In the genomic region with DNA sequence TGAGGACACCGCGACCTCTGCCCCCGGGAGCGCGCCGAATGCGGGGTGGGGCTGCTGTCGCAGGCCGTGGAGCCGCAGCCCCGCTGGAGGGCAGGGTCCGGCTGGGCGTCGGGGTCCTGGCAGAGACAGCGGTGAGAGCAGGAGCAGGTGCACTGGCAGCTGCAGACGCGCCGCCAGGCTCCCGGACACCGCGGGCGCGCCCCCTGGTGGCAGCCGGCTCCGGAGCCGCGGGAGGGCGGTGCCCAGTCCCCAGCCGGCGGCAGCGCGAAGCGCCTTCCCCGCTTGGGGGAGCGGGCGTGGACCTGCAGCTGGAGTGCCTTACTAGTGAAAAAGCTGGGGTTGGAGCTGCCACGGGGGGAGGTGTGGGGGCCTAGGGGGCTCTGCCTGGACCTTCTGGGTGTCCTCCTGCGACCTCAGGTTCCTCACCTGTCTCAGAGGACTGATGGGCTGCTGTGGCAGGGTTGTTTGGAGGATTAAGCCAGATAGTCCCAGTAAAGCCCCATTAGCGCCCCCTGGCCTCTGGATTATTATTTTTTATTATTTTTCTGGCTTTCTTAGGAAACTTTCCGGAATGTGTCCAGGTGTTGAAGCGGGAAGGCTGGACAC, we compare ENCODE assay signal across 1 cellular context.
TF ChIP-seq lines count a peak whose summit lies in the region.
"Not testable (repeated sequence)": the region's sequence is repeated elsewhere in the genome, so short reads cannot be mapped to it uniquely, and the experiment has no call there.

No MANE protein-coding gene starts in this region.

TF ChIP-seq in HepG2, 621 proteins besides CTCF, POLR2A, EP300 and RAD21 (continued from another document):
- TF ChIP-seq SIN3A (IDR thresholded peaks at IDR 0.05; ENCODE audit: borderline replicate concordance, low read depth, low read length) (0 out of 2 replicates have a peak, but pooled peaks have one; percentile 26), MAZ (CRISPR knock-in tag; IDR thresholded peaks at IDR 0.05; ENCODE audit: low read depth) (0 out of 2 replicates have a peak, but pooled peaks have one; percentile 35), ZSCAN21 (CRISPR knock-in tag; IDR thresholded peaks at IDR 0.05; ENCODE audit: borderline replicate concordance) (peak; percentile 61; the same call in 1 of the 2 replicates), SOX13 (CRISPR knock-in tag; conservative IDR thresholded peaks at IDR 0.05 in 1 of 2, IDR thresholded peaks at IDR 0.05 in 1 of 2) (0 out of 4 replicates have a peak, but pooled peaks of 1 of the 2 experiments have one; percentile 14), ZNF563 (CRISPR knock-in tag; IDR thresholded peaks at IDR 0.05) (peak; percentile 36; the same call in 1 of the 2 replicates), ZNF558 (CRISPR knock-in tag; IDR thresholded peaks at IDR 0.05; ENCODE audit: borderline replicate concordance) (peak; percentile 56; the same call in 1 of the 2 replicates), STAG1 (CRISPR knock-in tag; IDR thresholded peaks at IDR 0.05) (peak; percentile 70), THAP11 (CRISPR knock-in tag; IDR thresholded peaks at IDR 0.05) (0 out of 2 replicates have a peak, but pooled peaks have one; percentile 19), ZNF431 (CRISPR knock-in tag; IDR thresholded peaks at IDR 0.05; ENCODE audit: borderline replicate concordance, low read depth) (0 out of 2 replicates have a peak, but pooled peaks have one; percentile 41), PHF21A (CRISPR knock-in tag; IDR thresholded peaks at IDR 0.05) (peak; percentile 50; the same call in 1 of the 2 replicates), CCDC6 (CRISPR knock-in tag; IDR thresholded peaks at IDR 0.05) (peak; percentile 53; the same call in 1 of the 2 replicates), ESRRA (CRISPR knock-in tag; IDR thresholded peaks at IDR 0.05; ENCODE audit: low read depth) (peak; percentile 66; the same call in 1 of the 2 replicates)
- TF ChIP-seq, protein P1, sequence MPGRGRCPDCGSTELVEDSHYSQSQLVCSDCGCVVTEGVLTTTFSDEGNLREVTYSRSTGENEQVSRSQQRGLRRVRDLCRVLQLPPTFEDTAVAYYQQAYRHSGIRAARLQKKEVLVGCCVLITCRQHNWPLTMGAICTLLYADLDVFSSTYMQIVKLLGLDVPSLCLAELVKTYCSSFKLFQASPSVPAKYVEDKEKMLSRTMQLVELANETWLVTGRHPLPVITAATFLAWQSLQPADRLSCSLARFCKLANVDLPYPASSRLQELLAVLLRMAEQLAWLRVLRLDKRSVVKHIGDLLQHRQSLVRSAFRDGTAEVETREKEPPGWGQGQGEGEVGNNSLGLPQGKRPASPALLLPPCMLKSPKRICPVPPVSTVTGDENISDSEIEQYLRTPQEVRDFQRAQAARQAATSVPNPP (CRISPR knock-in tag; IDR thresholded peaks at IDR 0.05): 0 out of 2 replicates have a peak, but pooled peaks have one; percentile 48
- TF ChIP-seq MAZ (IDR thresholded peaks at IDR 0.05; ENCODE audit: borderline replicate concordance, low read depth, low read length); SOX13 (IDR thresholded peaks at IDR 0.05): not testable (repeated sequence)
- TF ChIP-seq, protein P2, sequence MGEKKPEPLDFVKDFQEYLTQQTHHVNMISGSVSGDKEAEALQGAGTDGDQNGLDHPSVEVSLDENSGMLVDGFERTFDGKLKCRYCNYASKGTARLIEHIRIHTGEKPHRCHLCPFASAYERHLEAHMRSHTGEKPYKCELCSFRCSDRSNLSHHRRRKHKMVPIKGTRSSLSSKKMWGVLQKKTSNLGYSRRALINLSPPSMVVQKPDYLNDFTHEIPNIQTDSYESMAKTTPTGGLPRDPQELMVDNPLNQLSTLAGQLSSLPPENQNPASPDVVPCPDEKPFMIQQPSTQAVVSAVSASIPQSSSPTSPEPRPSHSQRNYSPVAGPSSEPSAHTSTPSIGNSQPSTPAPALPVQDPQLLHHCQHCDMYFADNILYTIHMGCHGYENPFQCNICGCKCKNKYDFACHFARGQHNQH (CRISPR knock-in tag; IDR thresholded peaks at IDR 0.05): 0 out of 2 replicates have a peak, but pooled peaks have one; percentile 20
- TF ChIP-seq, protein P3, sequence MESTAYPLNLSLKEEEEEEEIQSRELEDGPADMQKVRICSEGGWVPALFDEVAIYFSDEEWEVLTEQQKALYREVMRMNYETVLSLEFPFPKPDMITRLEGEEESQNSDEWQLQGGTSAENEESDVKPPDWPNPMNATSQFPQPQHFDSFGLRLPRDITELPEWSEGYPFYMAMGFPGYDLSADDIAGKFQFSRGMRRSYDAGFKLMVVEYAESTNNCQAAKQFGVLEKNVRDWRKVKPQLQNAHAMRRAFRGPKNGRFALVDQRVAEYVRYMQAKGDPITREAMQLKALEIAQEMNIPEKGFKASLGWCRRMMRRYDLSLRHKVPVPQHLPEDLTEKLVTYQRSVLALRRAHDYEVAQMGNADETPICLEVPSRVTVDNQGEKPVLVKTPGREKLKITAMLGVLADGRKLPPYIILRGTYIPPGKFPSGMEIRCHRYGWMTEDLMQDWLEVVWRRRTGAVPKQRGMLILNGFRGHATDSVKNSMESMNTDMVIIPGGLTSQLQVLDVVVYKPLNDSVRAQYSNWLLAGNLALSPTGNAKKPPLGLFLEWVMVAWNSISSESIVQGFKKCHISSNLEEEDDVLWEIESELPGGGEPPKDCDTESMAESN (CRISPR knock-in tag; conservative IDR thresholded peaks at IDR 0.05): peak; percentile 50; the same call in 1 of the 2 replicates
- TF ChIP-seq, protein P4, sequence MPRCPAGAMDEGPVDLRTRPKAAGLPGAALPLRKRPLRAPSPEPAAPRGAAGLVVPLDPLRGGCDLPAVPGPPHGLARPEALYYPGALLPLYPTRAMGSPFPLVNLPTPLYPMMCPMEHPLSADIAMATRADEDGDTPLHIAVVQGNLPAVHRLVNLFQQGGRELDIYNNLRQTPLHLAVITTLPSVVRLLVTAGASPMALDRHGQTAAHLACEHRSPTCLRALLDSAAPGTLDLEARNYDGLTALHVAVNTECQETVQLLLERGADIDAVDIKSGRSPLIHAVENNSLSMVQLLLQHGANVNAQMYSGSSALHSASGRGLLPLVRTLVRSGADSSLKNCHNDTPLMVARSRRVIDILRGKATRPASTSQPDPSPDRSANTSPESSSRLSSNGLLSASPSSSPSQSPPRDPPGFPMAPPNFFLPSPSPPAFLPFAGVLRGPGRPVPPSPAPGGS (CRISPR knock-in tag; IDR thresholded peaks at IDR 0.05): peak; percentile 40; the same call in 1 of the 2 replicates
TF ChIP-seq in HepG2: peak in this region for 55; not testable (repeated sequence) for 566.
